Comparison of ENCODE assay signal across 23 cellular contexts in the genomic region with DNA sequence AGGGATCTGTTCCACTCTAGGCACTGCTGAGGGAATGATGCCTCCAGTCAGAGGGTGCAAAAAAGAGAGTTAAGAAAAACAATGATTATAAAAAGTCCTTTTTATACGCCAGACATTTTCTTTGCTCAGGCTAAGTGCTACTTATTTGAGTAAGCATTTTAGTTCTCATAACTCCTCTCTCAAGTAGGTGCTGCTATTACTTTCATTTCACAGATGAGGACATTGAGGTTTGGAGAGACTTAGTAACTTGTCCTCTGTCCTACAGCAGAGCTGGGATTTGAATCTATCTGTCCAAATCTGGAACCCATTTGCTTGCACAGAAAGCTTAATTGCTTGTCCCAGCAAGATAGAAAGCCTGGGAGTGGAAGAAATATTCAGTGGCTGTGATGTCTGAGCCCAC. TPM values are rescaled to one million over a fixed set of nuclear protein-coding genes. Genes with fewer than 3 reads are reported as not detected.
DNase-seq lines count a peak whose midpoint lies in the region; ATAC-seq and TF ChIP-seq lines count a peak whose summit lies in the region.
"Had no signal": no experiment of that assay in that cellular context is flagged by ENCODE, and none has a peak within 500 bp of the region (broad histone marks: within the 10 kb centered on the region; RNA-seq: fewer than 3 reads in every experiment).

No MANE protein-coding gene starts in this region.

- 89% methylated on average over 1 of the region's 1 CpG for WGBS in right cardiac atrium

- H3K27ac ChIP-seq in right cardiac atrium (ENCODE audit: low read length) = no peak overlapping the region
- H3K27ac ChIP-seq: brain microvascular endothelial cell, esophagus muscularis mucosa, transverse colon had no signal

- POLR2A ChIA-PET in T-cell (lab: Charles Lee) = no interaction called here

- CTCF ChIA-PET in T-cell (lab: Charles Lee) = no interaction called here

- intact Hi-C loops in right cardiac atrium (cut with DNase I) = no loop called here

- peak; percentile 22 for DNase-seq in GM10266 (ENCODE audit: extremely low spot score)
- DNase-seq in T-cell = no peak
- no peak for DNase-seq in effector memory CD8-positive, alpha-beta T cell
- no peak for DNase-seq in right cardiac atrium
- DNase-seq: activated CD4-positive, alpha-beta T cell treated with anti-CD3 and anti-CD28 coated beads, Interleukin-2, amount 10 ng/mL, durations not matched to agents 7 days and 5 days; brain microvascular endothelial cell; effector memory CD4-positive, alpha-beta T cell; NCI-H1105 treated with DMSO at 0.1 percent for 48 hours; NCI-H2107; NK-92 treated with Interleukin-12 subunit alpha and Interleukin-12 subunit beta, amount 100 ng/mL, for 24 hours; spleen; stimulated activated CD4-positive, alpha-beta T cell treated with anti-CD3 and anti-CD28 coated beads, Interleukin-4, amount 100 ng/mL, for 1 hour; transverse colon had no signal

- H3K4me1 ChIP-seq in right cardiac atrium (ENCODE audit: control insufficient read depth, insufficient read depth, low read length) = no peaks in the 10 kb centered on the region
- H3K4me1 ChIP-seq: esophagus muscularis mucosa, spleen had no signal

- H3K27ac Mint-ChIP-seq in T-cell = peak overlapping the region; percentile 29 to 62
- H3K27ac Mint-ChIP-seq in effector memory CD8-positive, alpha-beta T cell = peak overlapping the region; percentile 65 to 90
- H3K27ac Mint-ChIP-seq: activated CD4-positive, alpha-beta T cell treated with anti-CD3 and anti-CD28 coated beads, Interleukin-2, amount 10 ng/mL, durations not matched to agents 7 days and 5 days had no signal

- no peak overlapping the region for H3K4me3 Mint-ChIP-seq in T-cell
- peak overlapping the region in 1 of 2 donors; percentile 55 for H3K4me3 Mint-ChIP-seq in effector memory CD8-positive, alpha-beta T cell
- H3K4me3 Mint-ChIP-seq: activated CD4-positive, alpha-beta T cell treated with anti-CD3 and anti-CD28 coated beads, Interleukin-2, amount 10 ng/mL, durations not matched to agents 7 days and 5 days had no signal

- H3K4me1 Mint-ChIP-seq in T-cell = peaks cover 6 to 16% (median 7%) of the 10 kb centered on the region in 3 donors
- H3K4me1 Mint-ChIP-seq in effector memory CD8-positive, alpha-beta T cell (ENCODE audit: low read depth in 2 of 2) = peaks cover 14 to 33% of the 10 kb centered on the region in 2 donors

- H3K9me3 Mint-ChIP-seq in T-cell = peaks cover 0 to 3% (median 2%) of the 10 kb centered on the region in 3 donors
- no peaks in the 10 kb centered on the region for H3K9me3 Mint-ChIP-seq in effector memory CD8-positive, alpha-beta T cell
- H3K9me3 Mint-ChIP-seq: activated CD4-positive, alpha-beta T cell treated with anti-CD3 and anti-CD28 coated beads, Interleukin-2, amount 10 ng/mL, durations not matched to agents 7 days and 5 days had no signal

- H3K27me3 Mint-ChIP-seq in T-cell = no peaks in the 10 kb centered on the region
- H3K27me3 Mint-ChIP-seq in effector memory CD8-positive, alpha-beta T cell = no peaks in the 10 kb centered on the region

- no peaks in the 10 kb centered on the region for H3K36me3 Mint-ChIP-seq in T-cell
- no peaks in the 10 kb centered on the region for H3K36me3 Mint-ChIP-seq in effector memory CD8-positive, alpha-beta T cell (ENCODE audit: insufficient read depth)

- no peak for TF ChIP-seq CTCF in GM10266 (IDR thresholded peaks at IDR 0.05; ENCODE audit: control insufficient read depth, insufficient read depth, low read depth, missing control alignments)

- peaks cover 2% of the 10 kb centered on the region for H3K9me3 ChIP-seq in right cardiac atrium (ENCODE audit: control insufficient read depth, low read length)
- H3K9me3 ChIP-seq: esophagus muscularis mucosa, transverse colon had no signal

- H3K4me3 ChIP-seq in right cardiac atrium (ENCODE audit: low read length) = no peak overlapping the region
- H3K4me3 ChIP-seq: esophagus muscularis mucosa, spleen, transverse colon had no signal

- no peaks in the 10 kb centered on the region for H3K27me3 ChIP-seq in right cardiac atrium (ENCODE audit: control insufficient read depth, insufficient read depth)
- H3K27me3 ChIP-seq: brain microvascular endothelial cell, transverse colon had no signal

- ATAC-seq in GM18867 (IDR thresholded peaks at IDR 0.05; ENCODE audit: unreplicated experiment) (peak; percentile 45), T-cell (replicated peaks in 1 of 4) (peak in 1 of 4 experiments; percentile 20), HG03139 (IDR thresholded peaks at IDR 0.05; ENCODE audit: unreplicated experiment) (no peak), right cardiac atrium (no peak), HG03280 (IDR thresholded peaks at IDR 0.05; ENCODE audit: unreplicated experiment) (no peak), HG03097 (IDR thresholded peaks at IDR 0.05; ENCODE audit: low FRiP score, unreplicated experiment) (no peak)
- no peak for ATAC-seq in effector memory CD8-positive, alpha-beta T cell (replicated peaks)

RNA-seq across cellular contexts. Expression of gene IL37, which starts 5.7 kb away (rescaled TPM):
- not detected for total RNA-seq in T-cell
- not detected for total RNA-seq in right cardiac atrium
- polyA plus RNA-seq in right cardiac atrium = not detected
- total RNA-seq: activated CD4-positive, alpha-beta T cell treated with anti-CD3 and anti-CD28 coated beads, Interleukin-2, amount 10 ng/mL, durations not matched to agents 7 days and 5 days; esophagus muscularis mucosa; kidney epithelial cell; lung microvascular endothelial cell; NCI-H460; osteoblast; spleen had no signal
- polyA plus RNA-seq: adipose tissue, spleen had no signal
